Comparison of ENCODE assay signal across 24 cellular contexts in the genomic region with DNA sequence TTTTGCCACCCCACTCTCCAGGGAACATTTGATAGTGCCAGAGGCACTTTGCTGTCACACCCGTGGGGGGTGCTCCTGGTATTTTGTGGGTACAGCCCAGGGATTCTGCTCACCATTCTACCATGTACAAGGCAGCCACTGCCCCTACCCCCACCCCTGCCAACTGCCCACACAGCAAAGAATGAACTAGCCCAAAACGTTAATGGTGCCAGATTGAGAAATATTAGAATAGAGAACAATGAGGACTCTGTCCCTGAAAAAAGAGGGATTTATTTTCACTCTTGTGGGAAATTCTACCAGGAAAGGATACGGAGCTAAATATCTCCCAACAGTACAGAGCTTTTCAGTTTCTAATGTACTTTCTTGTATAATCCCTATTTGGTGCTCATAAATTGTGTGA.
"Had no signal": no experiment of that assay in that cellular context is flagged by ENCODE, and none has a peak within 500 bp of the region (broad histone marks: within the 10 kb centered on the region; RNA-seq: fewer than 3 reads in every experiment).

No MANE protein-coding gene starts in this region.

- H3K4me1 Mint-ChIP-seq: naive thymus-derived CD4-positive, alpha-beta T cell; stimulated activated memory B cell treated with anti-CD40 and anti-IgM and Interleukin-4, amounts not matched to agents 10 μg/mL and 1 μg/mL and 100 μg/mL, for 72 hours; stimulated activated naive CD8-positive, alpha-beta T cell treated with anti-CD3 and anti-CD28 coated beads, Interleukin-15, amount 100 ng/mL, for 72 hours had no signal

- H3K27ac Mint-ChIP-seq: mesothelial cell of epicardium; naive thymus-derived CD4-positive, alpha-beta T cell; natural killer cell treated with Interleukin-12 subunit alpha and Interleukin-12 subunit beta and Interleukin-15 and Interleukin-18, amount 100 ng/mL, for 72 hours; stimulated activated memory B cell treated with anti-CD40 and anti-IgM and Interleukin-4, amounts not matched to agents 10 μg/mL and 1 μg/mL and 100 μg/mL, for 72 hours; stimulated activated naive CD8-positive, alpha-beta T cell treated with anti-CD3 and anti-CD28 coated beads, Interleukin-15, amount 100 ng/mL, for 72 hours had no signal

- DNase-seq: kidney glomerular epithelial cell; left cardiac atrium; left lung; mesendoderm; mucosa of descending colon; naive thymus-derived CD4-positive, alpha-beta T cell; pancreas; retina; right cardiac atrium; sigmoid colon; small intestine; stimulated activated CD4-positive, alpha-beta T cell treated with anti-CD3 and anti-CD28 coated beads, Interleukin-1b, Interleukin-23, amount 100 ng/mL, for 48 hours; stimulated activated CD4-positive, alpha-beta T cell treated with anti-CD3 and anti-CD28 coated beads, Interleukin-2, amount 100 ng/mL, for 48 hours; stimulated activated CD4-positive, alpha-beta T cell treated with anti-CD3 and anti-CD28 coated beads, Interleukin-4, amount 100 ng/mL, for 4 hours; stimulated activated CD8-positive, alpha-beta memory T cell treated with anti-CD3 and anti-CD28 coated beads, Interleukin-4, amount 100 ng/mL, for 48 hours; stimulated activated naive CD4-positive, alpha-beta T cell treated with Interleukin-2 at 50 U/mL for 16 hours; stimulated activated naive CD8-positive, alpha-beta T cell treated with anti-CD3 and anti-CD28 coated beads, Interleukin-15, amount 100 ng/mL, for 72 hours; testis; thyroid gland; transverse colon; upper lobe of right lung had no signal

- ATAC-seq: left cardiac atrium; left lung; mucosa of descending colon; naive thymus-derived CD4-positive, alpha-beta T cell; natural killer cell treated with Interleukin-12 subunit alpha and Interleukin-12 subunit beta and Interleukin-15 and Interleukin-18, amount 100 ng/mL, for 72 hours; right cardiac atrium; stimulated activated memory B cell treated with anti-CD40 and anti-IgM and Interleukin-4, amounts not matched to agents 10 μg/mL and 1 μg/mL and 100 μg/mL, for 72 hours; stimulated activated naive CD8-positive, alpha-beta T cell treated with anti-CD3 and anti-CD28 coated beads, Interleukin-15, amount 100 ng/mL, for 72 hours; upper lobe of right lung had no signal

- H3K27me3 Mint-ChIP-seq: stimulated activated memory B cell treated with anti-CD40 and anti-IgM and Interleukin-4, amounts not matched to agents 10 μg/mL and 1 μg/mL and 100 μg/mL, for 72 hours; stimulated activated naive CD8-positive, alpha-beta T cell treated with anti-CD3 and anti-CD28 coated beads, Interleukin-15, amount 100 ng/mL, for 72 hours had no signal

- H3K4me3 Mint-ChIP-seq: mesothelial cell of epicardium; naive thymus-derived CD4-positive, alpha-beta T cell; natural killer cell treated with Interleukin-12 subunit alpha and Interleukin-12 subunit beta and Interleukin-15 and Interleukin-18, amount 100 ng/mL, for 72 hours; stimulated activated memory B cell treated with anti-CD40 and anti-IgM and Interleukin-4, amounts not matched to agents 10 μg/mL and 1 μg/mL and 100 μg/mL, for 72 hours; stimulated activated naive CD8-positive, alpha-beta T cell treated with anti-CD3 and anti-CD28 coated beads, Interleukin-15, amount 100 ng/mL, for 72 hours had no signal
